In the genomic region with DNA sequence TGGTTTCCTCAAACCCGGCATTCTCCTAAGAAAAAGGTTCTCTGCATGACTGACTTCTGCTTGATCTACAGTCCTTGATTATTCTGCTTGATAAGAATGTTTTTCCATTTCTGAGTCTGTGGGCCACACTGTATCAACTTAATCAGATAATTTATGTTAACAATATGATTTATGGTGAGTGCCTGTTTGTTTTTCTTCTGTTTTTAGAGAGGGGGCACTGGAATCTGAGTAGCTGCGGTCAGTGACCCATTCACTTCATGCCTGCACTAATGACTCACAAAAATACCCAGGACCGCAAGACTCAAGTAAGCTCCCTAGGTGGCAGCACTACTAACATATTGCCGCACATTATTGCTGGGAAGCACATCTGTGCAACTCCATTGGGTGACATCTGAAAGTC, we compare ENCODE assay signal across 8 cellular contexts.
DNase-seq lines count a peak whose midpoint lies in the region; ATAC-seq and TF ChIP-seq lines count a peak whose summit lies in the region.

No MANE protein-coding gene starts in this region.

- no peaks in the 10 kb centered on the region for H3K36me3 Mint-ChIP-seq in GM23338 (ENCODE audit: low read depth)
- H3K36me3 Mint-ChIP-seq in endothelial cell (ENCODE audit: low read depth, unreplicated experiment), result no peaks in the 10 kb centered on the region
- no peaks in the 10 kb centered on the region for H3K36me3 Mint-ChIP-seq in stimulated activated effector memory CD8-positive, alpha-beta T cell treated with anti-CD3 and anti-CD28 coated beads, Interleukin-12 subunit alpha, Interleukin-12 subunit beta, amount 100 ng/mL, for 72 hours

- DNase-seq in GM06990 (ENCODE audit: extremely low read depth, insufficient read length), result no peak
- DNase-seq in GM23338 (ENCODE audit: low spot score), result peak; percentile 80
- peak; percentile 48 for DNase-seq in M059J (ENCODE audit: low read depth)
- DNase-seq in endothelial cell (ENCODE audit: low spot score), result peak; percentile 31
- no peak for DNase-seq in NCI-H226
- DNase-seq in activated CD4-positive, alpha-beta T cell treated with anti-CD3 and anti-CD28 coated beads, Interleukin-2, amount 50 U/mL, for 48 hours, result no peak
- DNase-seq in activated T-cell treated with anti-CD3 and anti-CD28 coated beads, Interleukin-2, amount 50 U/mL, for 1 hour, result no peak
- no peak for DNase-seq in stimulated activated effector memory CD8-positive, alpha-beta T cell treated with anti-CD3 and anti-CD28 coated beads, Interleukin-12 subunit alpha, Interleukin-12 subunit beta, amount 100 ng/mL, for 72 hours (ENCODE audit: low spot score in 2 of 2)

- no peaks in the 10 kb centered on the region for H3K27me3 Mint-ChIP-seq in GM23338 (ENCODE audit: insufficient read depth, low read depth, poor library complexity)
- no peaks in the 10 kb centered on the region for H3K27me3 Mint-ChIP-seq in endothelial cell (ENCODE audit: unreplicated experiment)

- TF ChIP-seq CTCF in GM06990 (IDR thresholded peaks at IDR 0.05; ENCODE audit: insufficient read depth, low read length, poor library complexity, severe bottlenecking) (peak; percentile 46), GM23338 (conservative IDR thresholded peaks at IDR 0.05; ENCODE audit: low read depth in 2 of 2) (peak; percentile 75 to 81), endothelial cell (IDR thresholded peaks at IDR 0.05; ENCODE audit: unreplicated experiment) (peak; percentile 67)

- no peaks in the 10 kb centered on the region for H3K4me1 Mint-ChIP-seq in GM23338
- no peaks in the 10 kb centered on the region for H3K4me1 Mint-ChIP-seq in endothelial cell (ENCODE audit: unreplicated experiment)
- H3K4me1 Mint-ChIP-seq in stimulated activated effector memory CD8-positive, alpha-beta T cell treated with anti-CD3 and anti-CD28 coated beads, Interleukin-12 subunit alpha, Interleukin-12 subunit beta, amount 100 ng/mL, for 72 hours, result no peaks in the 10 kb centered on the region

- peak; percentile 86 for ATAC-seq in GM23338
- ATAC-seq in stimulated activated effector memory CD8-positive, alpha-beta T cell treated with anti-CD3 and anti-CD28 coated beads, Interleukin-12 subunit alpha, Interleukin-12 subunit beta, amount 100 ng/mL, for 72 hours, result no peak

- no peak overlapping the region for H3K4me3 Mint-ChIP-seq in GM23338
- no peak overlapping the region for H3K4me3 Mint-ChIP-seq in endothelial cell (ENCODE audit: unreplicated experiment)
- H3K4me3 Mint-ChIP-seq in stimulated activated effector memory CD8-positive, alpha-beta T cell treated with anti-CD3 and anti-CD28 coated beads, Interleukin-12 subunit alpha, Interleukin-12 subunit beta, amount 100 ng/mL, for 72 hours, result no peak overlapping the region

- no peaks in the 10 kb centered on the region for H3K79me2 ChIP-seq in GM23338 (replicated peaks; ENCODE audit: insufficient read depth)

- H3K27ac Mint-ChIP-seq in GM23338 (no peak overlapping the region), endothelial cell (ENCODE audit: unreplicated experiment) (no peak overlapping the region)
- no peak overlapping the region for H3K27ac Mint-ChIP-seq in stimulated activated effector memory CD8-positive, alpha-beta T cell treated with anti-CD3 and anti-CD28 coated beads, Interleukin-12 subunit alpha, Interleukin-12 subunit beta, amount 100 ng/mL, for 72 hours

- no peaks in the 10 kb centered on the region for H3K4me1 ChIP-seq in GM23338 (ENCODE audit: insufficient read depth)

- H3F3A ChIP-seq in GM23338 (replicated peaks; ENCODE audit: low read depth), result no peaks in the 10 kb centered on the region

- no peak overlapping the region for H3K4me2 ChIP-seq in GM23338

- H3K36me3 ChIP-seq in GM06990 (ENCODE audit: control insufficient read depth, insufficient read depth, low read length) (no peaks in the 10 kb centered on the region), GM23338 (ENCODE audit: insufficient read depth) (no peaks in the 10 kb centered on the region)

- H3K9me2 ChIP-seq in GM23338 (ENCODE audit: insufficient read depth), result no peaks in the 10 kb centered on the region

- no peak overlapping the region for H3K27ac ChIP-seq in GM23338 (ENCODE audit: low read depth)

- no peaks in the 10 kb centered on the region for H4K20me1 ChIP-seq in GM23338 (replicated peaks; ENCODE audit: insufficient read depth)

- no peak overlapping the region for H2AFZ ChIP-seq in GM23338

- H3K4me3 ChIP-seq in GM06990 (replicated peaks; ENCODE audit: low read depth, low read length) (no peak overlapping the region), GM23338 (no peak overlapping the region)

- H3K9me3 Mint-ChIP-seq in GM23338 (0 out of 3 replicates have a peak, but pooled peaks cover 3% of the 10 kb centered on the region), endothelial cell (ENCODE audit: unreplicated experiment) (no peaks in the 10 kb centered on the region)
- H3K9me3 Mint-ChIP-seq in stimulated activated effector memory CD8-positive, alpha-beta T cell treated with anti-CD3 and anti-CD28 coated beads, Interleukin-12 subunit alpha, Interleukin-12 subunit beta, amount 100 ng/mL, for 72 hours, result peaks cover 9% of the 10 kb centered on the region

- H3K27me3 ChIP-seq in GM06990 (replicated peaks; ENCODE audit: control insufficient read depth, insufficient read depth, low read length) (no peaks in the 10 kb centered on the region), GM23338 (ENCODE audit: insufficient read depth) (no peaks in the 10 kb centered on the region)

TF ChIP-seq in GM23338, 12 proteins besides CTCF, POLR2A, EP300 and RAD21:
- TF ChIP-seq EZH2 (IDR thresholded peaks at IDR 0.05; ENCODE audit: low read depth, unreplicated experiment) (no peak), ZNF331 (CRISPR knock-in tag; IDR thresholded peaks at IDR 0.05; ENCODE audit: low read depth) (no peak), CREB1 (CRISPR knock-in tag; IDR thresholded peaks at IDR 0.05; ENCODE audit: low read depth) (no peak), ZNF114 (CRISPR knock-in tag; IDR thresholded peaks at IDR 0.05) (no peak), NANOG (IDR thresholded peaks at IDR 0.05; ENCODE audit: borderline replicate concordance) (no peak), POLR2AphosphoS5 (IDR thresholded peaks at IDR 0.05; ENCODE audit: low read depth) (no peak), STAT1 (IDR thresholded peaks at IDR 0.05; ENCODE audit: unreplicated experiment) (no peak), JUNB (IDR thresholded peaks at IDR 0.05; ENCODE audit: unreplicated experiment) (no peak)
- TF ChIP-seq, protein P1, sequence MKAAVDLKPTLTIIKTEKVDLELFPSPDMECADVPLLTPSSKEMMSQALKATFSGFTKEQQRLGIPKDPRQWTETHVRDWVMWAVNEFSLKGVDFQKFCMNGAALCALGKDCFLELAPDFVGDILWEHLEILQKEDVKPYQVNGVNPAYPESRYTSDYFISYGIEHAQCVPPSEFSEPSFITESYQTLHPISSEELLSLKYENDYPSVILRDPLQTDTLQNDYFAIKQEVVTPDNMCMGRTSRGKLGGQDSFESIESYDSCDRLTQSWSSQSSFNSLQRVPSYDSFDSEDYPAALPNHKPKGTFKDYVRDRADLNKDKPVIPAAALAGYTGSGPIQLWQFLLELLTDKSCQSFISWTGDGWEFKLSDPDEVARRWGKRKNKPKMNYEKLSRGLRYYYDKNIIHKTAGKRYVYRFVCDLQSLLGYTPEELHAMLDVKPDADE (IDR thresholded peaks at IDR 0.05), result no peak
- TF ChIP-seq, protein P2, sequence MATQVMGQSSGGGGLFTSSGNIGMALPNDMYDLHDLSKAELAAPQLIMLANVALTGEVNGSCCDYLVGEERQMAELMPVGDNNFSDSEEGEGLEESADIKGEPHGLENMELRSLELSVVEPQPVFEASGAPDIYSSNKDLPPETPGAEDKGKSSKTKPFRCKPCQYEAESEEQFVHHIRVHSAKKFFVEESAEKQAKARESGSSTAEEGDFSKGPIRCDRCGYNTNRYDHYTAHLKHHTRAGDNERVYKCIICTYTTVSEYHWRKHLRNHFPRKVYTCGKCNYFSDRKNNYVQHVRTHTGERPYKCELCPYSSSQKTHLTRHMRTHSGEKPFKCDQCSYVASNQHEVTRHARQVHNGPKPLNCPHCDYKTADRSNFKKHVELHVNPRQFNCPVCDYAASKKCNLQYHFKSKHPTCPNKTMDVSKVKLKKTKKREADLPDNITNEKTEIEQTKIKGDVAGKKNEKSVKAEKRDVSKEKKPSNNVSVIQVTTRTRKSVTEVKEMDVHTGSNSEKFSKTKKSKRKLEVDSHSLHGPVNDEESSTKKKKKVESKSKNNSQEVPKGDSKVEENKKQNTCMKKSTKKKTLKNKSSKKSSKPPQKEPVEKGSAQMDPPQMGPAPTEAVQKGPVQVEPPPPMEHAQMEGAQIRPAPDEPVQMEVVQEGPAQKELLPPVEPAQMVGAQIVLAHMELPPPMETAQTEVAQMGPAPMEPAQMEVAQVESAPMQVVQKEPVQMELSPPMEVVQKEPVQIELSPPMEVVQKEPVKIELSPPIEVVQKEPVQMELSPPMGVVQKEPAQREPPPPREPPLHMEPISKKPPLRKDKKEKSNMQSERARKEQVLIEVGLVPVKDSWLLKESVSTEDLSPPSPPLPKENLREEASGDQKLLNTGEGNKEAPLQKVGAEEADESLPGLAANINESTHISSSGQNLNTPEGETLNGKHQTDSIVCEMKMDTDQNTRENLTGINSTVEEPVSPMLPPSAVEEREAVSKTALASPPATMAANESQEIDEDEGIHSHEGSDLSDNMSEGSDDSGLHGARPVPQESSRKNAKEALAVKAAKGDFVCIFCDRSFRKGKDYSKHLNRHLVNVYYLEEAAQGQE (IDR thresholded peaks at IDR 0.05; ENCODE audit: unreplicated experiment), result no peak

Comparison
In these comparisons a context has a peak if more than half of its experiments do, and no peak if none do; other contexts are left out.
1. DNase-seq: peak in GM23338 (single experiment), M059J (single experiment) and endothelial cell (single experiment); none in GM06990 (single experiment), NCI-H226 (single experiment), activated CD4-positive, alpha-beta T cell treated with anti-CD3 and anti-CD28 coated beads, Interleukin-2, amount 50 U/mL, for 48 hours (0 of 2), activated T-cell treated with anti-CD3 and anti-CD28 coated beads, Interleukin-2, amount 50 U/mL, for 1 hour (single experiment) and stimulated activated effector memory CD8-positive, alpha-beta T cell treated with anti-CD3 and anti-CD28 coated beads, Interleukin-12 subunit alpha, Interleukin-12 subunit beta, amount 100 ng/mL, for 72 hours (0 of 2).
2. Peak in every context shown above with its lines, with median percentiles within 50 percentile points of each other: CTCF ChIP-seq.